29 cellular contexts compared by ENCODE assay signal in genomic region chr4:83498187-83498586, GRCh38. TPM values are rescaled to one million over a fixed set of nuclear protein-coding genes. Genes with fewer than 3 reads are reported as not detected.
"Had no signal": no experiment of that assay in that cellular context is flagged by ENCODE, and none has a peak within 500 bp of the region (broad histone marks: within the 10 kb centered on the region; RNA-seq: fewer than 3 reads in every experiment).

No MANE protein-coding gene starts in this region.

- DNase-seq: hypothalamus; immature natural killer cell; kidney; left colon; left lung; lower lobe of right lung; mammary epithelial cell; mesenchymal stem cell; naive thymus-derived CD8-positive, alpha-beta T cell; occipital lobe; right lobe of liver; stimulated activated CD4-positive, alpha-beta T cell treated with anti-CD3 and anti-CD28 coated beads, Interleukin-1b, Interleukin-23, amount 100 ng/mL, for 48 hours; stimulated activated CD4-positive, alpha-beta T cell treated with anti-CD3 and anti-CD28 coated beads, Interleukin-2, amount 100 ng/mL, for 48 hours; stimulated activated CD4-positive, alpha-beta T cell treated with anti-CD3 and anti-CD28 coated beads, Interleukin-4, amount 100 ng/mL, for 4 hours; stimulated activated CD8-positive, alpha-beta memory T cell treated with anti-CD3 and anti-CD28 coated beads, Interleukin-4, amount 100 ng/mL, for 48 hours; stimulated activated naive B cell treated with anti-CD40 and anti-IgM and Interleukin-4, amounts not matched to agents 10 μg/mL and 1 μg/mL and 100 μg/mL, for 72 hours; tibial artery; trophoblast cell; uterus had no signal

- H3K27ac Mint-ChIP-seq: immature natural killer cell; nephron; stimulated activated naive B cell treated with anti-CD40 and anti-IgM and Interleukin-4, amounts not matched to agents 10 μg/mL and 1 μg/mL and 100 μg/mL, for 72 hours; stimulated activated naive CD8-positive, alpha-beta T cell treated with anti-CD3 and anti-CD28 coated beads, Interleukin-15, Interleukin-2, amounts not matched to agents 100 ng/mL and 50 ng/mL, for 24 hours had no signal

- H3K9me3 Mint-ChIP-seq: immature natural killer cell; naive thymus-derived CD8-positive, alpha-beta T cell; nephron; neural crest cell; stimulated activated naive B cell treated with anti-CD40 and anti-IgM and Interleukin-4, amounts not matched to agents 10 μg/mL and 1 μg/mL and 100 μg/mL, for 72 hours; stimulated activated naive CD8-positive, alpha-beta T cell treated with anti-CD3 and anti-CD28 coated beads, Interleukin-15, Interleukin-2, amounts not matched to agents 100 ng/mL and 50 ng/mL, for 24 hours had no signal

- H3K4me3 Mint-ChIP-seq: immature natural killer cell; naive thymus-derived CD8-positive, alpha-beta T cell; nephron; neural crest cell; stimulated activated naive B cell treated with anti-CD40 and anti-IgM and Interleukin-4, amounts not matched to agents 10 μg/mL and 1 μg/mL and 100 μg/mL, for 72 hours; stimulated activated naive CD8-positive, alpha-beta T cell treated with anti-CD3 and anti-CD28 coated beads, Interleukin-15, Interleukin-2, amounts not matched to agents 100 ng/mL and 50 ng/mL, for 24 hours had no signal

- H3K27me3 ChIP-seq: left lung, neutrophil, right atrium auricular region, right lobe of liver, suprapubic skin, tibial artery, uterus had no signal

- H3K27ac ChIP-seq: left lung, lower lobe of right lung, neutrophil, parathyroid adenoma, right atrium auricular region, right lobe of liver, suprapubic skin, thoracic aorta, tibial artery, uterus had no signal

- H3K36me3 Mint-ChIP-seq: immature natural killer cell; naive thymus-derived CD8-positive, alpha-beta T cell; stimulated activated naive B cell treated with anti-CD40 and anti-IgM and Interleukin-4, amounts not matched to agents 10 μg/mL and 1 μg/mL and 100 μg/mL, for 72 hours had no signal

- H3K36me3 ChIP-seq: left lung, lower lobe of right lung, neutrophil, right atrium auricular region, right lobe of liver, suprapubic skin, thoracic aorta, tibial artery, uterus had no signal

- H3K4me1 ChIP-seq: left lung, lower lobe of right lung, parathyroid adenoma, right atrium auricular region, right lobe of liver, suprapubic skin, tibial artery, uterus had no signal

- H3K9me3 ChIP-seq: left lung, lower lobe of right lung, neutrophil, right atrium auricular region, right lobe of liver, suprapubic skin, thoracic aorta, tibial artery, uterus had no signal

- H3K27me3 Mint-ChIP-seq: stimulated activated naive B cell treated with anti-CD40 and anti-IgM and Interleukin-4, amounts not matched to agents 10 μg/mL and 1 μg/mL and 100 μg/mL, for 72 hours; stimulated activated naive CD8-positive, alpha-beta T cell treated with anti-CD3 and anti-CD28 coated beads, Interleukin-15, Interleukin-2, amounts not matched to agents 100 ng/mL and 50 ng/mL, for 24 hours had no signal

- ATAC-seq: left colon; left lung; lower lobe of right lung; naive thymus-derived CD8-positive, alpha-beta T cell; right lobe of liver; stimulated activated naive B cell treated with anti-CD40 and anti-IgM and Interleukin-4, amounts not matched to agents 10 μg/mL and 1 μg/mL and 100 μg/mL, for 72 hours had no signal

- H3K4me3 ChIP-seq: left lung, lower lobe of right lung, right atrium auricular region, right lobe of liver, smooth muscle cell, suprapubic skin, thoracic aorta, tibial artery, uterus had no signal

- H3K79me2 ChIP-seq: parathyroid adenoma had no signal

- H3K4me1 Mint-ChIP-seq: immature natural killer cell; nephron; neural crest cell; stimulated activated naive B cell treated with anti-CD40 and anti-IgM and Interleukin-4, amounts not matched to agents 10 μg/mL and 1 μg/mL and 100 μg/mL, for 72 hours had no signal

- H3K4me2 ChIP-seq: smooth muscle cell had no signal

RNA-seq across cellular contexts. Expression of gene GPAT3, which starts 37.7 kb away (rescaled TPM):
- total RNA-seq: neural crest cell, occipital lobe, osteocyte had no signal
